14 cellular contexts compared by ENCODE assay signal in the genomic region with DNA sequence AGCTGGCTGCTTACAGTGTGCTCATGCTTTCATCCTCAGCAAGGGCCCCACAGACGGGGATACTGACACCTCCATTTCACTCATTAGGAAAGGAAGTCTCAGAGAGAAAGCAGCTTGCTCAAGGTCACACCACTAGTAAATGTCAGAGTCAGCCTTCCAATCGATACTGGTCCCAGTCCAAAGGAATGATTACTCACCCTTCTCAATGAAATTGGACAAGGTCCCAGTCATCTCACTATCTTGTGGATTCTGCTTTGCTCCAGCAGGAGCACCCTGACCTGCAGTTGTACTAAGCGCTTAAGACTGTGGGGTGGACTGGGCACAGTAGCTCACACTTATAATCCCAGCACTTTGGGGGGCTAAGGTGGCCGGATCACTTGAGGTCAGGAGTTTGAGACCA.
"Had no signal": no experiment of that assay in that cellular context is flagged by ENCODE, and none has a peak within 500 bp of the region (broad histone marks: within the 10 kb centered on the region; RNA-seq: fewer than 3 reads in every experiment).

No MANE protein-coding gene starts in this region.

- H3K79me2 ChIP-seq: parathyroid adenoma had no signal

- H3K4me1 Mint-ChIP-seq: activated naive CD4-positive, alpha-beta T cell treated with anti-CD3 and anti-CD28 coated beads, Interleukin-2, amount 50 U/mL, for 24 hours had no signal

- H3K9me3 ChIP-seq: lower lobe of right lung, thyroid gland, uterus had no signal

- H3K4me3 ChIP-seq: dorsolateral prefrontal cortex, lower lobe of right lung, thyroid gland, uterus had no signal

- H3K36me3 Mint-ChIP-seq: activated naive CD4-positive, alpha-beta T cell treated with anti-CD3 and anti-CD28 coated beads, Interleukin-2, amount 50 U/mL, for 24 hours; mesothelial cell of epicardium had no signal

- H3K27me3 ChIP-seq: brain microvascular endothelial cell, thyroid gland, uterus had no signal

- H3K27ac ChIP-seq: brain microvascular endothelial cell, dorsolateral prefrontal cortex, lower lobe of right lung, parathyroid adenoma, uterus had no signal

- H3K4me3 Mint-ChIP-seq: activated naive CD4-positive, alpha-beta T cell treated with anti-CD3 and anti-CD28 coated beads, Interleukin-2, amount 50 U/mL, for 24 hours; activated T-cell treated with anti-CD3 and anti-CD28 coated beads, Interleukin-2, amount 50 U/mL, for 24 hours; mesothelial cell of epicardium had no signal

- H3K27ac Mint-ChIP-seq: activated naive CD4-positive, alpha-beta T cell treated with anti-CD3 and anti-CD28 coated beads, Interleukin-2, amount 50 U/mL, for 24 hours; activated T-cell treated with anti-CD3 and anti-CD28 coated beads, Interleukin-2, amount 50 U/mL, for 24 hours; mesothelial cell of epicardium had no signal

- H3K27me3 Mint-ChIP-seq: activated naive CD4-positive, alpha-beta T cell treated with anti-CD3 and anti-CD28 coated beads, Interleukin-2, amount 50 U/mL, for 24 hours had no signal

- H3K4me1 ChIP-seq: lower lobe of right lung, parathyroid adenoma, uterus had no signal

- H3K9me3 Mint-ChIP-seq: activated naive CD4-positive, alpha-beta T cell treated with anti-CD3 and anti-CD28 coated beads, Interleukin-2, amount 50 U/mL, for 24 hours; activated T-cell treated with anti-CD3 and anti-CD28 coated beads, Interleukin-2, amount 50 U/mL, for 24 hours; mesothelial cell of epicardium had no signal

- DNase-seq: activated CD4-positive, alpha-beta T cell treated with anti-CD3 and anti-CD28 coated beads, Interleukin-2, amount 50 U/mL, for 4 hours; activated effector memory CD4-positive, alpha-beta T cell treated with Interleukin-2 at 50 U/mL for 16 hours; activated T-cell treated with anti-CD3 and anti-CD28 coated beads, Interleukin-2, amount 50 U/mL, for 24 hours; amniotic stem cell; brain microvascular endothelial cell; dorsolateral prefrontal cortex; hippocampal formation; lower lobe of right lung; retina; thyroid gland; uterus had no signal

- H2AFZ ChIP-seq: parathyroid adenoma had no signal

- H3K9ac ChIP-seq: parathyroid adenoma had no signal

- H3K36me3 ChIP-seq: brain microvascular endothelial cell, lower lobe of right lung, thyroid gland, uterus had no signal
